ENCODE assay signal across 8 cellular contexts in genomic region chr13:80338781-80339577, GRCh38. TPM values are rescaled to one million over a fixed set of nuclear protein-coding genes. Genes with fewer than 3 reads are reported as not detected.
DNase-seq lines count a peak whose midpoint lies in the region; ATAC-seq and TF ChIP-seq lines count a peak whose summit lies in the region.

No MANE protein-coding gene starts in this region.

- ATAC-seq in activated CD8-positive, alpha-beta memory T cell treated with anti-CD3 and anti-CD28 coated beads, Interleukin-2, amount 10 ng/mL, durations not matched to agents 7 days and 5 days, result no peak
- ATAC-seq in natural killer cell treated with Interleukin-12 subunit alpha and Interleukin-12 subunit beta and Interleukin-15 and Interleukin-18, amount 100 ng/mL, for 72 hours, result peak; percentile 31 to 46
- no peak for ATAC-seq in GM21825 (IDR thresholded peaks at IDR 0.05; ENCODE audit: unreplicated experiment)

- no peak overlapping the region for H3K27ac Mint-ChIP-seq in activated CD8-positive, alpha-beta memory T cell treated with anti-CD3 and anti-CD28 coated beads, Interleukin-2, amount 10 ng/mL, durations not matched to agents 7 days and 5 days
- no peak overlapping the region for H3K27ac Mint-ChIP-seq in natural killer cell treated with Interleukin-12 subunit alpha and Interleukin-12 subunit beta and Interleukin-15 and Interleukin-18, amount 100 ng/mL, for 72 hours

- H3K4me3 ChIP-seq in WI38 (ENCODE audit: low read depth, low read length) (peak overlapping the region; percentile 98), foreskin fibroblast (ENCODE audit: low read depth in 1 of 2, low read length in 2 of 2) (peak overlapping the region; percentile 74 to 93)

- no peaks in the 10 kb centered on the region for H3K36me3 Mint-ChIP-seq in activated CD8-positive, alpha-beta memory T cell treated with anti-CD3 and anti-CD28 coated beads, Interleukin-2, amount 10 ng/mL, durations not matched to agents 7 days and 5 days
- no peaks in the 10 kb centered on the region for H3K36me3 Mint-ChIP-seq in natural killer cell treated with Interleukin-12 subunit alpha and Interleukin-12 subunit beta and Interleukin-15 and Interleukin-18, amount 100 ng/mL, for 72 hours

- H3K4me3 Mint-ChIP-seq in activated CD8-positive, alpha-beta memory T cell treated with anti-CD3 and anti-CD28 coated beads, Interleukin-2, amount 10 ng/mL, durations not matched to agents 7 days and 5 days, result no peak overlapping the region
- H3K4me3 Mint-ChIP-seq in natural killer cell treated with Interleukin-12 subunit alpha and Interleukin-12 subunit beta and Interleukin-15 and Interleukin-18, amount 100 ng/mL, for 72 hours, result no peak overlapping the region

- TF ChIP-seq CTCF in WI38 (IDR thresholded peaks at IDR 0.05; ENCODE audit: low read depth, low read length) (peak; percentile 9; the same call in 1 of the 2 replicates), foreskin fibroblast (IDR thresholded peaks at IDR 0.05; ENCODE audit: low read depth, low read length) (peak; percentile 10)

- H3K9me3 Mint-ChIP-seq in activated CD8-positive, alpha-beta memory T cell treated with anti-CD3 and anti-CD28 coated beads, Interleukin-2, amount 10 ng/mL, durations not matched to agents 7 days and 5 days (ENCODE audit: low read depth), result no peaks in the 10 kb centered on the region
- H3K9me3 Mint-ChIP-seq in natural killer cell treated with Interleukin-12 subunit alpha and Interleukin-12 subunit beta and Interleukin-15 and Interleukin-18, amount 100 ng/mL, for 72 hours, result no peaks in the 10 kb centered on the region

- peaks cover 11% of the 10 kb centered on the region for H3K4me1 Mint-ChIP-seq in activated CD8-positive, alpha-beta memory T cell treated with anti-CD3 and anti-CD28 coated beads, Interleukin-2, amount 10 ng/mL, durations not matched to agents 7 days and 5 days
- H3K4me1 Mint-ChIP-seq in natural killer cell treated with Interleukin-12 subunit alpha and Interleukin-12 subunit beta and Interleukin-15 and Interleukin-18, amount 100 ng/mL, for 72 hours (ENCODE audit: low read depth in 2 of 2), result peaks cover 5 to 27% of the 10 kb centered on the region in 2 donors

- peak; percentile 15 for DNase-seq in activated CD8-positive, alpha-beta memory T cell treated with anti-CD3 and anti-CD28 coated beads, Interleukin-2, amount 50 U/mL, for 4 hours
- DNase-seq in activated CD8-positive, alpha-beta memory T cell treated with anti-CD3 and anti-CD28 coated beads, Interleukin-2, amount 10 ng/mL, durations not matched to agents 7 days and 5 days, result no peak
- DNase-seq in HuH-7.5 (ENCODE audit: low spot score), result peak; percentile 66
- peak; percentile 72 to 86 for DNase-seq in foreskin fibroblast
- peak; percentile 70 for DNase-seq in natural killer cell treated with Interleukin-12 subunit alpha and Interleukin-12 subunit beta and Interleukin-15 and Interleukin-18, amount 100 ng/mL, for 72 hours (ENCODE audit: low spot score)
- no peak for DNase-seq in activated effector memory CD4-positive, alpha-beta T cell treated with anti-CD3 and anti-CD28 coated beads, Interleukin-2, amount 50 U/mL, for 16 hours

- H3K27me3 Mint-ChIP-seq in activated CD8-positive, alpha-beta memory T cell treated with anti-CD3 and anti-CD28 coated beads, Interleukin-2, amount 10 ng/mL, durations not matched to agents 7 days and 5 days, result peaks cover 36% of the 10 kb centered on the region
- no peaks in the 10 kb centered on the region for H3K27me3 Mint-ChIP-seq in natural killer cell treated with Interleukin-12 subunit alpha and Interleukin-12 subunit beta and Interleukin-15 and Interleukin-18, amount 100 ng/mL, for 72 hours

- CTCF ChIA-PET in activated CD8-positive, alpha-beta memory T cell treated with anti-CD3 and anti-CD28 coated beads, Interleukin-2, amount 10 ng/mL, durations not matched to agents 7 days and 5 days (lab: Charles Lee), result interaction anchor here (1.1 to 1.7 kb wide), 2 partner anchors 21 to 166 kb away, joined by 3 read pairs; no protein-coding TSS in a partner anchor

RNA-seq across cellular contexts. Expression of gene SPRY2, which starts 1.9 kb away (rescaled TPM):
- under 1 TPM; 0.41 to 0.56 TPM for total RNA-seq in activated CD8-positive, alpha-beta memory T cell treated with anti-CD3 and anti-CD28 coated beads, Interleukin-2, amount 10 ng/mL, durations not matched to agents 7 days and 5 days
- total RNA-seq in natural killer cell treated with Interleukin-12 subunit alpha and Interleukin-12 subunit beta and Interleukin-15 and Interleukin-18, amount 100 ng/mL, for 72 hours, result 1 to 10 TPM; 2.1 to 2.6 TPM

Comparison
In these comparisons a context has a peak if more than half of its experiments do, and no peak if none do; other contexts are left out.
1. DNase-seq: peak in activated CD8-positive, alpha-beta memory T cell treated with anti-CD3 and anti-CD28 coated beads, Interleukin-2, amount 50 U/mL, for 4 hours (single experiment), HuH-7.5 (single experiment), foreskin fibroblast (2 of 2) and natural killer cell treated with Interleukin-12 subunit alpha and Interleukin-12 subunit beta and Interleukin-15 and Interleukin-18, amount 100 ng/mL, for 72 hours (single experiment); none in activated CD8-positive, alpha-beta memory T cell treated with anti-CD3 and anti-CD28 coated beads, Interleukin-2, amount 10 ng/mL, durations not matched to agents 7 days and 5 days (single experiment) and activated effector memory CD4-positive, alpha-beta T cell treated with anti-CD3 and anti-CD28 coated beads, Interleukin-2, amount 50 U/mL, for 16 hours (single experiment).
2. ATAC-seq: peak in natural killer cell treated with Interleukin-12 subunit alpha and Interleukin-12 subunit beta and Interleukin-15 and Interleukin-18, amount 100 ng/mL, for 72 hours (2 of 2); none in activated CD8-positive, alpha-beta memory T cell treated with anti-CD3 and anti-CD28 coated beads, Interleukin-2, amount 10 ng/mL, durations not matched to agents 7 days and 5 days (single experiment) and GM21825 (single experiment).